Comparison of ENCODE assay signal across 8 cellular contexts in genomic region chr15:67067161-67067853, GRCh38. TPM values are rescaled to one million over a fixed set of nuclear protein-coding genes. Genes with fewer than 3 reads are reported as not detected.
A peak's percentile ranks its signal among the peaks of the same experiment; 100 is the strongest.
DNase-seq lines count a peak whose midpoint lies in the region; ATAC-seq, FAIRE-seq and TF ChIP-seq lines count a peak whose summit lies in the region.

No MANE protein-coding gene starts in this region.

- H3K27me3 Mint-ChIP-seq in CD14-positive monocyte (ENCODE audit: low read depth in 3 of 3) = peaks cover 2 to 8% (median 7%) of the 10 kb centered on the region in 3 donors

- ATAC-seq in GM18868 (IDR thresholded peaks at IDR 0.05; ENCODE audit: unreplicated experiment) = no peak
- no peak for ATAC-seq in GM19463 (IDR thresholded peaks at IDR 0.05; ENCODE audit: unreplicated experiment)

- peaks cover 43 to 53% of the 10 kb centered on the region in 2 donors for H3K4me1 ChIP-seq in mucosa of rectum (ENCODE audit: control insufficient read depth in 2 of 2, insufficient read depth in 2 of 2, low read length in 2 of 2)

- H3K27ac Mint-ChIP-seq in CD14-positive monocyte = peak overlapping the region; percentile 65 to 99 (median 83)

- H3K27me3 ChIP-seq in mucosa of rectum (ENCODE audit: control insufficient read depth in 2 of 2, insufficient read depth in 2 of 2, low read length in 2 of 2) = no peaks in the 10 kb centered on the region

- FAIRE-seq in D721Med (lab: Jason Lieb, UNC) = no peak

- peak overlapping the region; percentile 89 to 90 for H3K9ac ChIP-seq in mucosa of rectum (ENCODE audit: low read depth in 1 of 2, low read length in 2 of 2)

- peaks cover 0 to 6% of the 10 kb centered on the region in 2 donors for H3K36me3 ChIP-seq in mucosa of rectum (ENCODE audit: control insufficient read depth in 2 of 2, insufficient read depth in 2 of 2, low read length in 2 of 2)

- H3K4me3 ChIP-seq in mucosa of rectum (ENCODE audit: low read length in 2 of 2) = peak overlapping the region; percentile 82 to 90

- DNase-seq in CD14-positive monocyte (ENCODE audit: low spot score) (no peak), NCI-H524 (lab: John Stamatoyannopoulos, UW) (peak; percentile 73 to 87), caudate nucleus (lab: John Stamatoyannopoulos, UW) (peak in 4 of 61 donors; percentile 44 to 56 (median 53)), D721Med (ENCODE audit: insufficient read length, low spot score) (no peak), SIG-M5 (lab: John Stamatoyannopoulos, UW) (no peak)

- H3K4me1 Mint-ChIP-seq in CD14-positive monocyte = peaks cover 54% of the 10 kb centered on the region

- H3K4me3 Mint-ChIP-seq in CD14-positive monocyte = peak overlapping the region; percentile 99 to 100

- H3K9me3 Mint-ChIP-seq in CD14-positive monocyte = peaks cover 0 to 6% (median 0%) of the 10 kb centered on the region in 7 donors

- TF ChIP-seq CTCF in CD14-positive monocyte (IDR thresholded peaks at IDR 0.05) = no peak
- no peak for TF ChIP-seq CTCF in D721Med (IDR thresholded peaks at IDR 0.05; ENCODE audit: insufficient read depth, missing control alignments)

- H3K9me3 ChIP-seq in mucosa of rectum (ENCODE audit: control insufficient read depth in 2 of 2, low read length in 2 of 2) = no peaks in the 10 kb centered on the region

- H3K36me3 Mint-ChIP-seq in CD14-positive monocyte = peaks cover 32 to 43% of the 10 kb centered on the region in 2 donors

- intact Hi-C loops in CD14-positive monocyte (cut with micrococcal nuclease) = loop anchor here (2.0 to 10.0 kb wide), 5 partner anchors 15 to 187 kb away; partner anchors contain the start of genes AAGAB (in 2 of the 2) and IQCH (in 2 of the 2)

- H3K27ac ChIP-seq in caudate nucleus (ENCODE audit: low read depth, low read length) (peak overlapping the region; percentile 83), mucosa of rectum (ENCODE audit: low read depth in 2 of 2, low read length in 2 of 2) (peak overlapping the region; percentile 13 to 91)

RNA-seq across cellular contexts. Expression of gene SMAD3, which starts 1.9 kb away (rescaled TPM):
- polyA plus RNA-seq in CD14-positive monocyte = 1 to 10 TPM; 4.4 to 5.4 TPM

Comparison
In these comparisons a context has a peak if more than half of its experiments do, and no peak if none do; other contexts are left out.
1. DNase-seq: peak in NCI-H524 (2 of 2); none in CD14-positive monocyte (single experiment), D721Med (single experiment) and SIG-M5 (single experiment).